In genomic region chr1:99535470-99536164, GRCh38 we compare ENCODE assay signal across 1 cellular context.
TF ChIP-seq lines count a peak whose summit lies in the region.

No MANE protein-coding gene starts in this region.

TF ChIP-seq in GM23338, 12 proteins besides CTCF, POLR2A, EP300 and RAD21:
- TF ChIP-seq, protein P1, sequence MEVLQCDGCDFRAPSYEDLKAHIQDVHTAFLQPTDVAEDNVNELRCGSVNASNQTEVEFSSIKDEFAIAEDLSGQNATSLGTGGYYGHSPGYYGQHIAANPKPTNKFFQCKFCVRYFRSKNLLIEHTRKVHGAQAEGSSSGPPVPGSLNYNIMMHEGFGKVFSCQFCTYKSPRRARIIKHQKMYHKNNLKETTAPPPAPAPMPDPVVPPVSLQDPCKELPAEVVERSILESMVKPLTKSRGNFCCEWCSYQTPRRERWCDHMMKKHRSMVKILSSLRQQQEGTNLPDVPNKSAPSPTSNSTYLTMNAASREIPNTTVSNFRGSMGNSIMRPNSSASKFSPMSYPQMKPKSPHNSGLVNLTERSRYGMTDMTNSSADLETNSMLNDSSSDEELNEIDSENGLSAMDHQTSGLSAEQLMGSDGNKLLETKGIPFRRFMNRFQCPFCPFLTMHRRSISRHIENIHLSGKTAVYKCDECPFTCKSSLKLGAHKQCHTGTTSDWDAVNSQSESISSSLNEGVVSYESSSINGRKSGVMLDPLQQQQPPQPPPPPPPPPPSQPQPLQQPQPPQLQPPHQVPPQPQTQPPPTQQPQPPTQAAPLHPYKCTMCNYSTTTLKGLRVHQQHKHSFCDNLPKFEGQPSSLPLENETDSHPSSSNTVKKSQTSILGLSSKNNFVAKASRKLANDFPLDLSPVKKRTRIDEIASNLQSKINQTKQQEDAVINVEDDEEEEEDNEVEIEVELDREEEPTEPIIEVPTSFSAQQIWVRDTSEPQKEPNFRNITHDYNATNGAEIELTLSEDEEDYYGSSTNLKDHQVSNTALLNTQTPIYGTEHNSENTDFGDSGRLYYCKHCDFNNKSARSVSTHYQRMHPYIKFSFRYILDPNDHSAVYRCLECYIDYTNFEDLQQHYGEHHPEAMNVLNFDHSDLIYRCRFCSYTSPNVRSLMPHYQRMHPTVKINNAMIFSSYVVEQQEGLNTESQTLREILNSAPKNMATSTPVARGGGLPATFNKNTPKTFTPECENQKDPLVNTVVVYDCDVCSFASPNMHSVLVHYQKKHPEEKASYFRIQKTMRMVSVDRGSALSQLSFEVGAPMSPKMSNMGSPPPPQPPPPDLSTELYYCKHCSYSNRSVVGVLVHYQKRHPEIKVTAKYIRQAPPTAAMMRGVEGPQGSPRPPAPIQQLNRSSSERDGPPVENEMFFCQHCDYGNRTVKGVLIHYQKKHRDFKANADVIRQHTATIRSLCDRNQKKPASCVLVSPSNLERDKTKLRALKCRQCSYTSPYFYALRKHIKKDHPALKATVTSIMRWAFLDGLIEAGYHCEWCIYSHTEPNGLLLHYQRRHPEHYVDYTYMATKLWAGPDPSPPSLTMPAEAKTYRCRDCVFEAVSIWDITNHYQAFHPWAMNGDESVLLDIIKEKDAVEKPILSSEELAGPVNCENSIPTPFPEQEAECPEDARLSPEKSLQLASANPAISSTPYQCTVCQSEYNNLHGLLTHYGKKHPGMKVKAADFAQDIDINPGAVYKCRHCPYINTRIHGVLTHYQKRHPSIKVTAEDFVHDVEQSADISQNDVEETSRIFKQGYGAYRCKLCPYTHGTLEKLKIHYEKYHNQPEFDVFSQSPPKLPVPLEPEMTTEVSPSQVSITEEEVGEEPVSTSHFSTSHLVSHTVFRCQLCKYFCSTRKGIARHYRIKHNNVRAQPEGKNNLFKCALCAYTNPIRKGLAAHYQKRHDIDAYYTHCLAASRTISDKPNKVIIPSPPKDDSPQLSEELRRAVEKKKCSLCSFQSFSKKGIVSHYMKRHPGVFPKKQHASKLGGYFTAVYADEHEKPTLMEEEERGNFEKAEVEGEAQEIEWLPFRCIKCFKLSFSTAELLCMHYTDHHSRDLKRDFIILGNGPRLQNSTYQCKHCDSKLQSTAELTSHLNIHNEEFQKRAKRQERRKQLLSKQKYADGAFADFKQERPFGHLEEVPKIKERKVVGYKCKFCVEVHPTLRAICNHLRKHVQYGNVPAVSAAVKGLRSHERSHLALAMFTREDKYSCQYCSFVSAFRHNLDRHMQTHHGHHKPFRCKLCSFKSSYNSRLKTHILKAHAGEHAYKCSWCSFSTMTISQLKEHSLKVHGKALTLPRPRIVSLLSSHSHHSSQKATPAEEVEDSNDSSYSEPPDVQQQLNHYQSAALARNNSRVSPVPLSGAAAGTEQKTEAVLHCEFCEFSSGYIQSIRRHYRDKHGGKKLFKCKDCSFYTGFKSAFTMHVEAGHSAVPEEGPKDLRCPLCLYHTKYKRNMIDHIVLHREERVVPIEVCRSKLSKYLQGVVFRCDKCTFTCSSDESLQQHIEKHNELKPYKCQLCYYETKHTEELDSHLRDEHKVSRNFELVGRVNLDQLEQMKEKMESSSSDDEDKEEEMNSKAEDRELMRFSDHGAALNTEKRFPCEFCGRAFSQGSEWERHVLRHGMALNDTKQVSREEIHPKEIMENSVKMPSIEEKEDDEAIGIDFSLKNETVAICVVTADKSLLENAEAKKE (CRISPR knock-in tag; IDR thresholded peaks at IDR 0.05), result no peak
- no peak for TF ChIP-seq EZH2phosphoT487 (IDR thresholded peaks at IDR 0.05; ENCODE audit: unreplicated experiment)
- TF ChIP-seq NANOG (IDR thresholded peaks at IDR 0.05; ENCODE audit: borderline replicate concordance), result no peak
- no peak for TF ChIP-seq EZH2 (IDR thresholded peaks at IDR 0.05; ENCODE audit: low read depth, unreplicated experiment)
- TF ChIP-seq CREB1 (CRISPR knock-in tag; IDR thresholded peaks at IDR 0.05; ENCODE audit: low read depth), result no peak
- no peak for TF ChIP-seq STAT1 (IDR thresholded peaks at IDR 0.05; ENCODE audit: unreplicated experiment)
- TF ChIP-seq JUNB (IDR thresholded peaks at IDR 0.05; ENCODE audit: unreplicated experiment), result no peak
- TF ChIP-seq POLR2AphosphoS5 (IDR thresholded peaks at IDR 0.05; ENCODE audit: low read depth), result no peak
- TF ChIP-seq, protein P2, sequence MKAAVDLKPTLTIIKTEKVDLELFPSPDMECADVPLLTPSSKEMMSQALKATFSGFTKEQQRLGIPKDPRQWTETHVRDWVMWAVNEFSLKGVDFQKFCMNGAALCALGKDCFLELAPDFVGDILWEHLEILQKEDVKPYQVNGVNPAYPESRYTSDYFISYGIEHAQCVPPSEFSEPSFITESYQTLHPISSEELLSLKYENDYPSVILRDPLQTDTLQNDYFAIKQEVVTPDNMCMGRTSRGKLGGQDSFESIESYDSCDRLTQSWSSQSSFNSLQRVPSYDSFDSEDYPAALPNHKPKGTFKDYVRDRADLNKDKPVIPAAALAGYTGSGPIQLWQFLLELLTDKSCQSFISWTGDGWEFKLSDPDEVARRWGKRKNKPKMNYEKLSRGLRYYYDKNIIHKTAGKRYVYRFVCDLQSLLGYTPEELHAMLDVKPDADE (IDR thresholded peaks at IDR 0.05), result no peak
- TF ChIP-seq ZNF331 (CRISPR knock-in tag; IDR thresholded peaks at IDR 0.05; ENCODE audit: low read depth), result no peak
- TF ChIP-seq, protein P3, sequence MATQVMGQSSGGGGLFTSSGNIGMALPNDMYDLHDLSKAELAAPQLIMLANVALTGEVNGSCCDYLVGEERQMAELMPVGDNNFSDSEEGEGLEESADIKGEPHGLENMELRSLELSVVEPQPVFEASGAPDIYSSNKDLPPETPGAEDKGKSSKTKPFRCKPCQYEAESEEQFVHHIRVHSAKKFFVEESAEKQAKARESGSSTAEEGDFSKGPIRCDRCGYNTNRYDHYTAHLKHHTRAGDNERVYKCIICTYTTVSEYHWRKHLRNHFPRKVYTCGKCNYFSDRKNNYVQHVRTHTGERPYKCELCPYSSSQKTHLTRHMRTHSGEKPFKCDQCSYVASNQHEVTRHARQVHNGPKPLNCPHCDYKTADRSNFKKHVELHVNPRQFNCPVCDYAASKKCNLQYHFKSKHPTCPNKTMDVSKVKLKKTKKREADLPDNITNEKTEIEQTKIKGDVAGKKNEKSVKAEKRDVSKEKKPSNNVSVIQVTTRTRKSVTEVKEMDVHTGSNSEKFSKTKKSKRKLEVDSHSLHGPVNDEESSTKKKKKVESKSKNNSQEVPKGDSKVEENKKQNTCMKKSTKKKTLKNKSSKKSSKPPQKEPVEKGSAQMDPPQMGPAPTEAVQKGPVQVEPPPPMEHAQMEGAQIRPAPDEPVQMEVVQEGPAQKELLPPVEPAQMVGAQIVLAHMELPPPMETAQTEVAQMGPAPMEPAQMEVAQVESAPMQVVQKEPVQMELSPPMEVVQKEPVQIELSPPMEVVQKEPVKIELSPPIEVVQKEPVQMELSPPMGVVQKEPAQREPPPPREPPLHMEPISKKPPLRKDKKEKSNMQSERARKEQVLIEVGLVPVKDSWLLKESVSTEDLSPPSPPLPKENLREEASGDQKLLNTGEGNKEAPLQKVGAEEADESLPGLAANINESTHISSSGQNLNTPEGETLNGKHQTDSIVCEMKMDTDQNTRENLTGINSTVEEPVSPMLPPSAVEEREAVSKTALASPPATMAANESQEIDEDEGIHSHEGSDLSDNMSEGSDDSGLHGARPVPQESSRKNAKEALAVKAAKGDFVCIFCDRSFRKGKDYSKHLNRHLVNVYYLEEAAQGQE (IDR thresholded peaks at IDR 0.05; ENCODE audit: unreplicated experiment), result no peak
- TF ChIP-seq ZNF114 (CRISPR knock-in tag; IDR thresholded peaks at IDR 0.05), result no peak
